In genomic region chr22:38490915-38491314, GRCh38 we compare ENCODE assay signal across 11 cellular contexts. TPM values are rescaled to one million over a fixed set of nuclear protein-coding genes. Genes with fewer than 3 reads are reported as not detected.
DNase-seq lines count a peak whose midpoint lies in the region; ATAC-seq, FAIRE-seq and TF ChIP-seq lines count a peak whose summit lies in the region.
"Had no signal": no experiment of that assay in that cellular context is flagged by ENCODE, and none has a peak within 500 bp of the region (broad histone marks: within the 10 kb centered on the region; RNA-seq: fewer than 3 reads in every experiment).

No MANE protein-coding gene starts in this region.

- no peak overlapping the region for H3K4me2 ChIP-seq in HCT116 (ENCODE audit: low read length)

- no peaks in the 10 kb centered on the region for H3K27me3 Mint-ChIP-seq in activated T-helper 17 cell treated with anti-CD3 and anti-CD28 coated beads, Interleukin-2, amount 50 U/mL, for 72 hours
- H3K27me3 Mint-ChIP-seq: IgD-negative memory B cell had no signal

- no peak overlapping the region for H2AFZ ChIP-seq in HCT116 (ENCODE audit: low read depth, low read length, poor library complexity, severe bottlenecking)

- H3K27ac ChIP-seq in HCT116 (ENCODE audit: low read depth, low read length), result peak overlapping the region; percentile 38; the same call in 1 of the 2 replicates
- H3K27ac ChIP-seq in small intestine (ENCODE audit: low read depth in 1 of 2, low read length in 1 of 2), result peak overlapping the region; percentile 15 to 45

- intact Hi-C loops in HCT116 (cut with micrococcal nuclease) (no loop called here), left ventricle myocardium superior (cut with micrococcal nuclease) (no loop called here)

- H3K9ac ChIP-seq in HCT116 (ENCODE audit: low read length), result no peak overlapping the region

- POLR2A ChIA-PET in HCT116 (lab: Charles Lee), result interaction anchor here (1.4 kb wide), 1 partner anchor 11 kb away, joined by 9 read pairs; no protein-coding TSS in a partner anchor

- TF ChIP-seq CTCF in HCT116 (IDR thresholded peaks at IDR 0.05 in 2 of 3, conservative IDR thresholded peaks at IDR 0.05 in 1 of 3; ENCODE audit: borderline replicate concordance in 1 of 3, insufficient read depth in 1 of 3, low read depth in 2 of 3, low read length in 2 of 3), result no peak

- H3K9me2 ChIP-seq in HCT116 (ENCODE audit: insufficient read depth), result no peaks in the 10 kb centered on the region

- no peaks in the 10 kb centered on the region for H3K9me3 ChIP-seq in HCT116 (ENCODE audit: control insufficient read depth in 1 of 2, insufficient read depth in 1 of 2, low read depth in 1 of 2, low read length in 2 of 2)
- H3K9me3 ChIP-seq in small intestine (ENCODE audit: control insufficient read depth, low read depth), result no peaks in the 10 kb centered on the region

- no TSS peak for BruUV-seq in HCT116 (replicated peaks; lab: Mats Ljungman, UMichigan)

- H4K20me1 ChIP-seq in HCT116 (ENCODE audit: insufficient read depth), result peaks cover 26% of the 10 kb centered on the region; the same call in 1 of the 2 replicates

- ATAC-seq in HCT116 (no peak; the same call in 1 of the 2 replicates), left ventricle myocardium superior (peak; percentile 88), GM21515 (IDR thresholded peaks at IDR 0.05; ENCODE audit: unreplicated experiment) (no peak), HG03139 (IDR thresholded peaks at IDR 0.05; ENCODE audit: unreplicated experiment) (no peak)
- ATAC-seq in activated T-helper 17 cell treated with anti-CD3 and anti-CD28 coated beads, Interleukin-2, amount 50 U/mL, for 72 hours (replicated peaks), result no peak

- TF ChIP-seq POLR2A in HCT116 (IDR thresholded peaks at IDR 0.05; ENCODE audit: borderline replicate concordance, extremely low read depth, insufficient read depth, insufficient read length), result no peak

- peaks cover 100% of the 10 kb centered on the region for H3K36me3 Mint-ChIP-seq in activated T-helper 17 cell treated with anti-CD3 and anti-CD28 coated beads, Interleukin-2, amount 50 U/mL, for 72 hours (ENCODE audit: low read depth)

- no peak for DNase-seq in HCT116 (ENCODE audit: low read depth, low spot score)
- DNase-seq in left ventricle myocardium superior, result no peak
- peak; percentile 93 for DNase-seq in small intestine
- no peak for DNase-seq in NCI-H1436 treated with DMSO at 0.1 percent for 48 hours (lab: John Stamatoyannopoulos, UW)
- DNase-seq in NCI-H345 (lab: John Stamatoyannopoulos, UW), result no peak

- RAD21 ChIA-PET in HCT116 (lab: Charles Lee; ENCODE audit: low non-redundant PET in 1 of 2, low total read pairs in 2 of 2, uncharacterized antibody in 2 of 2, unreplicated experiment in 2 of 2), result no interaction called here

- H3K27ac Mint-ChIP-seq in activated T-helper 17 cell treated with anti-CD3 and anti-CD28 coated beads, Interleukin-2, amount 50 U/mL, for 72 hours, result peak overlapping the region; percentile 87

- CTCF ChIA-PET in HCT116 (lab: Charles Lee), result no interaction called here

- WGBS in small intestine, 3 donors, result 35 to 63% (median 41%) methylated on average over 1 of the region's 1 CpG

- peak overlapping the region; percentile 7 for H3K4me3 Mint-ChIP-seq in activated T-helper 17 cell treated with anti-CD3 and anti-CD28 coated beads, Interleukin-2, amount 50 U/mL, for 72 hours

- peaks cover 28% of the 10 kb centered on the region for H3K4me1 Mint-ChIP-seq in activated T-helper 17 cell treated with anti-CD3 and anti-CD28 coated beads, Interleukin-2, amount 50 U/mL, for 72 hours

- TF ChIP-seq RAD21 in HCT116 (IDR thresholded peaks at IDR 0.05; ENCODE audit: low read depth), result no peak

- no peak overlapping the region for H3K4me3 ChIP-seq in HCT116 (replicated peaks in 1 of 2; ENCODE audit: low read depth in 1 of 2, low read length in 2 of 2)
- no peak overlapping the region for H3K4me3 ChIP-seq in small intestine (ENCODE audit: low read depth in 1 of 2, low read length in 2 of 2)

- no peaks in the 10 kb centered on the region for H3K9me3 Mint-ChIP-seq in activated T-helper 17 cell treated with anti-CD3 and anti-CD28 coated beads, Interleukin-2, amount 50 U/mL, for 72 hours
- H3K9me3 Mint-ChIP-seq: IgD-negative memory B cell had no signal

- H3K27me3 ChIP-seq in HCT116 (ENCODE audit: insufficient read depth, low read length), result no peaks in the 10 kb centered on the region
- no peaks in the 10 kb centered on the region for H3K27me3 ChIP-seq in small intestine (ENCODE audit: control insufficient read depth in 2 of 2, insufficient read depth in 2 of 2, low read length in 2 of 2)

- H3K36me3 ChIP-seq in HCT116 (ENCODE audit: control insufficient read depth in 1 of 2, insufficient read depth in 2 of 2, low read length in 2 of 2) (peaks cover 87 to 88% of the 10 kb centered on the region in 2 experiments), small intestine (ENCODE audit: control insufficient read depth in 2 of 2, insufficient read depth in 2 of 2, low read length in 2 of 2) (peaks cover 25 to 47% of the 10 kb centered on the region in 2 donors)

- no peaks in the 10 kb centered on the region; a peak in 1 of 4 replicates for H3K4me1 ChIP-seq in HCT116 (ENCODE audit: control insufficient read depth in 1 of 2, insufficient read depth in 2 of 2, low read length in 2 of 2)
- no peaks in the 10 kb centered on the region for H3K4me1 ChIP-seq in small intestine (ENCODE audit: control insufficient read depth in 2 of 2, insufficient read depth in 1 of 2, low read depth in 1 of 2, low read length in 1 of 2)

- FAIRE-seq in small intestine (lab: Jason Lieb, UNC), result no peak

- H3K79me2 ChIP-seq in HCT116 (ENCODE audit: insufficient read depth, low read length), result peaks cover 76% of the 10 kb centered on the region

TF ChIP-seq in HCT116, 20 proteins besides CTCF, POLR2A, EP300 and RAD21:
- TF ChIP-seq EZH2 (IDR thresholded peaks at IDR 0.05), result no peak
- no peak for TF ChIP-seq SRF (IDR thresholded peaks at IDR 0.05; ENCODE audit: low read depth)
- no peak for TF ChIP-seq ZBTB33 (IDR thresholded peaks at IDR 0.05; ENCODE audit: extremely low read depth, insufficient replicate concordance, low read length)
- TF ChIP-seq ZNF274 (IDR thresholded peaks at IDR 0.05; ENCODE audit: low read depth, low read length), result no peak
- TF ChIP-seq CBX3 (IDR thresholded peaks at IDR 0.05; ENCODE audit: low read depth), result no peak
- TF ChIP-seq EZH2phosphoT487 (IDR thresholded peaks at IDR 0.05; ENCODE audit: borderline replicate concordance), result no peak
- TF ChIP-seq SIN3A (IDR thresholded peaks at IDR 0.05; ENCODE audit: low read depth), result no peak
- no peak for TF ChIP-seq FOSL1 (IDR thresholded peaks at IDR 0.05; ENCODE audit: low read depth)
- no peak for TF ChIP-seq YY1 (IDR thresholded peaks at IDR 0.05; ENCODE audit: extremely low read depth, insufficient replicate concordance, low read depth, low read length)
- no peak for TF ChIP-seq JUND (IDR thresholded peaks at IDR 0.05)
- no peak for TF ChIP-seq CEBPB (IDR thresholded peaks at IDR 0.05; ENCODE audit: low read depth)

RNA-seq across cellular contexts. Expression of gene DDX17, which starts 15.2 kb away (rescaled TPM):
- total RNA-seq in HCT116 (2021; ENCODE audit: unreplicated experiment) (234 TPM), left ventricle myocardium superior (212 TPM)
- 108 and 121 TPM in 2 replicates for polyA plus RNA-seq in HCT116 (2012)
- total RNA-seq in activated T-helper 17 cell treated with anti-CD3 and anti-CD28 coated beads, Interleukin-2, amount 50 U/mL, for 72 hours, result 100 to 1,000 TPM; 373 to 600 TPM
- polyA plus RNA-seq in small intestine, result 100 to 1,000 TPM in 2 of 3 donors, 10 to 100 TPM in 1; 72.4 to 104 (median 104) TPM

RNA-seq across cellular contexts. Expression of gene KDELR3, which starts 23.0 kb away (rescaled TPM):
- total RNA-seq in HCT116 (2021; ENCODE audit: unreplicated experiment) (33.1 TPM), left ventricle myocardium superior (4.2 TPM)
- polyA plus RNA-seq in HCT116 (2012), result 29.9 and 33.2 TPM in 2 replicates
- total RNA-seq in activated T-helper 17 cell treated with anti-CD3 and anti-CD28 coated beads, Interleukin-2, amount 50 U/mL, for 72 hours, result under 1 TPM; 0.32 to 0.40 TPM
- polyA plus RNA-seq in small intestine, result 10 to 100 TPM in 1 of 3 donors, 1 to 10 TPM in 2; 6.5 to 12.3 (median 9.2) TPM

RNA-seq across cellular contexts. Expression of gene KCNJ4, which starts 35.9 kb away (rescaled TPM):
- not detected for total RNA-seq in HCT116 (2021; ENCODE audit: unreplicated experiment)
- 0.02 and 0.05 TPM in 2 replicates for polyA plus RNA-seq in HCT116 (2012)
- not detected for total RNA-seq in activated T-helper 17 cell treated with anti-CD3 and anti-CD28 coated beads, Interleukin-2, amount 50 U/mL, for 72 hours
- 20.5 TPM for total RNA-seq in left ventricle myocardium superior
- under 1 TPM in 1 of 3 donors, not detected in 2; 0.06 TPM for polyA plus RNA-seq in small intestine
- total RNA-seq: activated CD8-positive, alpha-beta memory T cell treated with anti-CD3 and anti-CD28 coated beads for 36 hours; kidney epithelial cell had no signal
- polyA plus RNA-seq: IgD-negative memory B cell had no signal

Comparison
In these comparisons a context has a peak if more than half of its experiments do, and no peak if none do; other contexts are left out.
1. RNA of gene KCNJ4, which starts 35.9 kb away (total RNA-seq): 20.5 TPM in left ventricle myocardium superior (single experiment); not detected in HCT116 (single experiment) and not detected in activated T-helper 17 cell treated with anti-CD3 and anti-CD28 coated beads, Interleukin-2, amount 50 U/mL, for 72 hours; every median in the first group is over 10 times any median in the second.